Comparison of ENCODE assay signal across 21 cellular contexts in the genomic region with DNA sequence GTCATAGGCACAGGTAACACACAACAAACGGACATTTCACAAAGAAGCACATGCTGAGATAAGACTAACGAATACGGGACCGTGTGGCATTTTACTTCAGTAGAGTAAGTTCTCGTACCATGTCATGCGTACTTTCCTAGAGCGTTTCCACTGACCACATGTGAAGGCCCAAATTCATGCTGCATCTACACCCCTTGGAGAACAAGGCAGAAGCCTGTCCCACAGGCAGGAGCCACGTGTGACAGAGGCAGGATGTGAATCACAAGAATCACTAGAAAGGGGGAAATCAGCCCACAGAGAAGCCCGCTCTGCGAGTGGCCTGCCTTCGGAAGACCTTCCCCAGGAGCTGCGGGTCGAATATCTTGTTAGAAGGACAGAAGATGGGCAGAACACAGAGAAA. TPM values are rescaled to one million over a fixed set of nuclear protein-coding genes. Genes with fewer than 3 reads are reported as not detected.
"Had no signal": no experiment of that assay in that cellular context is flagged by ENCODE, and none has a peak within 500 bp of the region (broad histone marks: within the 10 kb centered on the region; RNA-seq: fewer than 3 reads in every experiment).

No MANE protein-coding gene starts in this region.

- H3K4me3 Mint-ChIP-seq: activated CD4-positive, alpha-beta memory T cell treated with anti-CD3 and anti-CD28 coated beads for 36 hours; activated naive CD8-positive, alpha-beta T cell; endodermal cell; stimulated activated naive CD8-positive, alpha-beta T cell treated with anti-CD3 and anti-CD28 coated beads, Interleukin-15, Interleukin-2, amounts not matched to agents 100 ng/mL and 50 ng/mL, for 24 hours; T-helper 1 cell treated with Interleukin-12 subunit alpha and Interleukin-12 subunit beta and Interleukin-4 antibody, amounts not matched to agents 30 μg/mL and 1 μg/mL, for 36 hours had no signal

- H3K27ac Mint-ChIP-seq: activated CD4-positive, alpha-beta memory T cell treated with anti-CD3 and anti-CD28 coated beads for 36 hours; activated naive CD8-positive, alpha-beta T cell; endodermal cell; stimulated activated naive CD8-positive, alpha-beta T cell treated with anti-CD3 and anti-CD28 coated beads, Interleukin-15, Interleukin-2, amounts not matched to agents 100 ng/mL and 50 ng/mL, for 24 hours; T-helper 1 cell treated with Interleukin-12 subunit alpha and Interleukin-12 subunit beta and Interleukin-4 antibody, amounts not matched to agents 30 μg/mL and 1 μg/mL, for 36 hours had no signal

- H3K27me3 Mint-ChIP-seq: activated CD4-positive, alpha-beta memory T cell treated with anti-CD3 and anti-CD28 coated beads for 36 hours; activated naive CD8-positive, alpha-beta T cell; stimulated activated naive CD8-positive, alpha-beta T cell treated with anti-CD3 and anti-CD28 coated beads, Interleukin-15, Interleukin-2, amounts not matched to agents 100 ng/mL and 50 ng/mL, for 24 hours had no signal

- H3K4me1 Mint-ChIP-seq: endodermal cell had no signal

- ATAC-seq: body of pancreas, gastrocnemius medialis, heart left ventricle, left ventricle myocardium superior had no signal

- H3K9me3 Mint-ChIP-seq: activated CD4-positive, alpha-beta memory T cell treated with anti-CD3 and anti-CD28 coated beads for 36 hours; endodermal cell; stimulated activated naive CD8-positive, alpha-beta T cell treated with anti-CD3 and anti-CD28 coated beads, Interleukin-15, Interleukin-2, amounts not matched to agents 100 ng/mL and 50 ng/mL, for 24 hours; T-helper 1 cell treated with Interleukin-12 subunit alpha and Interleukin-12 subunit beta and Interleukin-4 antibody, amounts not matched to agents 30 μg/mL and 1 μg/mL, for 36 hours had no signal

- H3K27me3 ChIP-seq: body of pancreas, gastrocnemius medialis, heart left ventricle, SJSA1, upper lobe of left lung had no signal

- H3K4me3 ChIP-seq: body of pancreas, gastrocnemius medialis, heart left ventricle, SJSA1, upper lobe of left lung had no signal

- H3K4me1 ChIP-seq: body of pancreas, gastrocnemius medialis, SJSA1 had no signal

- H3K27ac ChIP-seq: body of pancreas, gastrocnemius medialis, heart left ventricle, SJSA1, upper lobe of left lung, WERI-Rb-1 had no signal

- DNase-seq: activated CD4-positive, alpha-beta memory T cell treated with anti-CD3 and anti-CD28 coated beads for 36 hours; activated CD4-positive, alpha-beta T cell treated with anti-CD3 and anti-CD28 coated beads for 1 hour; body of pancreas; central memory CD4-positive, alpha-beta T cell; endodermal cell; erythroblast; gastrocnemius medialis; heart left ventricle; left ventricle myocardium superior; occipital lobe; posterior cingulate gyrus; retina; stimulated activated CD4-positive, alpha-beta T cell treated with anti-CD3 and anti-CD28 coated beads, Interleukin-12 subunit alpha, Interleukin-12 subunit beta, amount 100 ng/mL, for 4 hours; stimulated activated CD4-positive, alpha-beta T cell treated with anti-CD3 and anti-CD28 coated beads, Interleukin-1b, Interleukin-23, amount 100 ng/mL, for 48 hours; WERI-Rb-1 had no signal

- H3K9me3 ChIP-seq: body of pancreas, gastrocnemius medialis, heart left ventricle, SJSA1, upper lobe of left lung had no signal

RNA-seq across cellular contexts. Expression of gene MRAP, which starts 52.3 kb away (rescaled TPM):
- total RNA-seq: activated CD4-positive, alpha-beta memory T cell treated with anti-CD3 and anti-CD28 coated beads for 36 hours; endodermal cell; gastrocnemius medialis; myocyte; occipital lobe; SJSA1 had no signal
